2 cellular contexts compared by ENCODE assay signal in genomic region chr7:41706228-41706930, GRCh38.
TF ChIP-seq lines count a peak whose summit lies in the region.

No MANE protein-coding gene starts in this region.

TF ChIP-seq in IMR-90, 13 proteins besides CTCF, POLR2A, EP300 and RAD21:
- TF ChIP-seq NFE2L2 (IDR thresholded peaks at IDR 0.05; ENCODE audit: low read depth, low read length), result no peak

TF ChIP-seq in endothelial cell of umbilical vein, 7 proteins besides CTCF, POLR2A, EP300 and RAD21:
- TF ChIP-seq EZH2 (IDR thresholded peaks at IDR 0.05; ENCODE audit: borderline replicate concordance, low read depth, low read length, severe bottlenecking), result no peak
- no peak for TF ChIP-seq JUN (IDR thresholded peaks at IDR 0.05; ENCODE audit: borderline replicate concordance, insufficient read depth, insufficient read length, low read depth)
- TF ChIP-seq GATA2 (IDR thresholded peaks at IDR 0.05; ENCODE audit: insufficient read depth, insufficient read length, low read depth, low read length), result no peak
- TF ChIP-seq MYC (IDR thresholded peaks at IDR 0.05; ENCODE audit: low read depth, low read length), result no peak
- no peak for TF ChIP-seq POLR2AphosphoS5 (IDR thresholded peaks at IDR 0.05; ENCODE audit: insufficient read depth, low read depth, low read length)
- no peak for TF ChIP-seq MAX (IDR thresholded peaks at IDR 0.05; ENCODE audit: insufficient read depth, insufficient read length)
- no peak for TF ChIP-seq FOS (IDR thresholded peaks at IDR 0.05; ENCODE audit: borderline replicate concordance, insufficient read depth, low read length)
